ENCODE assay signal across 22 cellular contexts in the genomic region with DNA sequence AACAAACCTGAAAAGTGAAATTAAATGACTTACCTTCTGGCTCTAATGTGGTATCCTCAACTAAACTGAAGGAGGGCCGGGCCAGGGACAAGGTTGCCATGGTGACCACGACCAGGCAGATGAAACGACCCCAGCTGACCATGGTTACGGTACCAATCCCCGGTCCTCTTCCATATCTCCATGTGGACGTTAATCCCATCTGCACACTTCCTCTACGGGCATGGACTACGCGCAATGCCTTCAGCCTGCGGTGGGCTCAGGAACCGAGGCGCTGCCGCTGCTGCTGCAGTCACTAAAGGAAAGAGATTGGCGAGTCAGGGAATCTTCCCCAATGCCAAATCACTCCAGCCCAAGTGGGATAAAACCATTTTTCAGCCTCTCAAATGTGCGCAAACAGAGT. TPM values are rescaled to one million over a fixed set of nuclear protein-coding genes. Genes with fewer than 3 reads are reported as not detected.
DNase-seq lines count a peak whose midpoint lies in the region; ATAC-seq and TF ChIP-seq lines count a peak whose summit lies in the region.
"Had no signal": no experiment of that assay in that cellular context is flagged by ENCODE, and none has a peak within 500 bp of the region (broad histone marks: within the 10 kb centered on the region; RNA-seq: fewer than 3 reads in every experiment).

No MANE protein-coding gene starts in this region.

- H3K4me3 ChIP-seq in cardiac muscle cell (no peak overlapping the region), heart right ventricle (no peak overlapping the region), esophagus (ENCODE audit: low read depth in 1 of 2, low read length in 2 of 2) (peak overlapping the region in 1 of 2 donors; percentile 13), muscle layer of duodenum (ENCODE audit: low read depth in 1 of 2, low read length in 2 of 2) (peak overlapping the region; percentile 9 to 23), upper lobe of right lung (no peak overlapping the region)
- H3K4me3 ChIP-seq: BLaER1, gastrocnemius medialis, GM23248, ovary had no signal

- H3K4me1 ChIP-seq in cardiac muscle cell (ENCODE audit: low read depth), result peaks cover 44% of the 10 kb centered on the region
- peaks cover 0 to 17% (median 15%) of the 10 kb centered on the region in 9 donors for H3K4me1 ChIP-seq in heart right ventricle
- H3K4me1 ChIP-seq in esophagus (ENCODE audit: control insufficient read depth in 2 of 2, insufficient read depth in 2 of 2, low read length in 1 of 2), result peaks cover 3 to 17% of the 10 kb centered on the region in 2 donors
- peaks cover 0 to 9% of the 10 kb centered on the region in 2 donors for H3K4me1 ChIP-seq in muscle layer of duodenum (ENCODE audit: control insufficient read depth in 1 of 2, insufficient read depth in 2 of 2, low read length in 2 of 2)
- H3K4me1 ChIP-seq in upper lobe of right lung, result peaks cover 3% of the 10 kb centered on the region

- intact Hi-C loops in heart right ventricle (cut with DNase I), result no loop called here
- intact Hi-C loops in upper lobe of right lung (cut with DNase I), result no loop called here

- DNase-seq in cardiac muscle cell (ENCODE audit: low read depth in 1 of 2, low spot score in 1 of 2) (no peak), heart right ventricle (no peak), upper lobe of right lung (peak; percentile 27), NCI-H345 treated with DMSO at 0.1 percent for 48 hours (lab: John Stamatoyannopoulos, UW; ENCODE audit: unreplicated experiment) (no peak), T-helper 9 cell (no peak), cortex of kidney (lab: John Stamatoyannopoulos, UW) (no peak)
- DNase-seq: activated CD8-positive, alpha-beta T cell treated with anti-CD3 and anti-CD28 coated beads, Interleukin-2, amount 10 ng/mL, durations not matched to agents 7 days and 5 days; activated T-cell treated with anti-CD3 and anti-CD28 coated beads, Interleukin-2, amount 50 U/mL, for 24 hours; Calu3; gastrocnemius medialis; GM23248; NCI-H1436; NCI-H2171 treated with DMSO at 0.1 percent for 48 hours; stimulated activated CD4-positive, alpha-beta T cell treated with anti-CD3 and anti-CD28 coated beads, Interleukin-2, amount 100 ng/mL, for 24 hours; stimulated activated naive CD4-positive, alpha-beta T cell treated with Interleukin-2 at 50 U/mL for 16 hours had no signal

- H3K27ac ChIP-seq in cardiac muscle cell (peak overlapping the region; percentile 79), heart right ventricle (no peak overlapping the region), esophagus (ENCODE audit: low read depth in 2 of 2, low read length in 1 of 2) (peak overlapping the region; percentile 18 to 57), muscle layer of duodenum (ENCODE audit: low read length) (no peak overlapping the region), upper lobe of right lung (no peak overlapping the region)
- H3K27ac ChIP-seq: BLaER1, epithelial cell of prostate, gastrocnemius medialis, GM23248, ovary had no signal

- ATAC-seq in heart right ventricle, result no peak
- no peak for ATAC-seq in upper lobe of right lung
- ATAC-seq: activated CD8-positive, alpha-beta T cell treated with anti-CD3 and anti-CD28 coated beads, Interleukin-2, amount 10 ng/mL, durations not matched to agents 7 days and 5 days; gastrocnemius medialis; Panc1 had no signal

- H3K27me3 ChIP-seq in cardiac muscle cell (no peaks in the 10 kb centered on the region), heart right ventricle (peaks cover 11 to 61% (median 45%) of the 10 kb centered on the region in 7 donors), esophagus (ENCODE audit: control insufficient read depth in 1 of 2, insufficient read depth in 2 of 2, low read length in 2 of 2) (no peaks in the 10 kb centered on the region), muscle layer of duodenum (ENCODE audit: low read depth, low read length) (no peaks in the 10 kb centered on the region), upper lobe of right lung (peaks cover 25% of the 10 kb centered on the region)
- H3K27me3 ChIP-seq: ovary had no signal

- no peaks in the 10 kb centered on the region for H3K36me3 ChIP-seq in cardiac muscle cell
- H3K36me3 ChIP-seq in heart right ventricle, result no peaks in the 10 kb centered on the region
- H3K36me3 ChIP-seq in esophagus (ENCODE audit: control insufficient read depth in 2 of 2, insufficient read depth in 2 of 2, low read length in 1 of 2), result no peaks in the 10 kb centered on the region
- H3K36me3 ChIP-seq in muscle layer of duodenum (ENCODE audit: control insufficient read depth in 1 of 2, insufficient read depth in 2 of 2, low read length in 2 of 2), result no peaks in the 10 kb centered on the region
- H3K36me3 ChIP-seq in upper lobe of right lung, result no peaks in the 10 kb centered on the region
- H3K36me3 ChIP-seq: BLaER1, gastrocnemius medialis, ovary had no signal

- TF ChIP-seq CTCF in cardiac muscle cell (IDR thresholded peaks at IDR 0.05; ENCODE audit: low read depth, low read length), result no peak
- TF ChIP-seq CTCF in heart right ventricle (IDR thresholded peaks at IDR 0.05), result no peak
- no peak for TF ChIP-seq CTCF in upper lobe of right lung (IDR thresholded peaks at IDR 0.05)

- WGBS in heart right ventricle, 2 donors, result 81 to 82% methylated on average over 15 of the region's 15 CpGs
- WGBS in esophagus, 2 donors, result 61 to 75% methylated on average over 15 of the region's 15 CpGs

- H3K9me3 ChIP-seq in cardiac muscle cell (ENCODE audit: low read depth), result no peaks in the 10 kb centered on the region
- no peaks in the 10 kb centered on the region for H3K9me3 ChIP-seq in heart right ventricle
- no peaks in the 10 kb centered on the region for H3K9me3 ChIP-seq in esophagus (ENCODE audit: control insufficient read depth in 2 of 2, insufficient read depth in 1 of 2, low read depth in 1 of 2, low read length in 1 of 2)
- no peaks in the 10 kb centered on the region for H3K9me3 ChIP-seq in muscle layer of duodenum (ENCODE audit: control insufficient read depth in 1 of 2, low read length in 2 of 2)
- H3K9me3 ChIP-seq in upper lobe of right lung, result no peaks in the 10 kb centered on the region
- H3K9me3 ChIP-seq: BLaER1, gastrocnemius medialis, ovary had no signal

RNA-seq across cellular contexts. Expression of a gene that starts 4.6 kb away (rescaled TPM):
- total RNA-seq in cardiac muscle cell, result 47.1 and 50.6 TPM in 2 replicates
- polyA plus RNA-seq in cardiac muscle cell, result 47.5 and 51.3 TPM in 2 replicates
- total RNA-seq in heart right ventricle, result under 1 TPM; 0.09 to 0.81 (median 0.59) TPM
- under 1 TPM; 0.22 to 0.33 TPM for polyA plus RNA-seq in heart right ventricle
- 10 to 100 TPM; 10.8 to 15.4 TPM for polyA plus RNA-seq in esophagus
- total RNA-seq in upper lobe of right lung, result 58.7 TPM
- total RNA-seq: activated CD8-positive, alpha-beta T cell treated with anti-CD3 and anti-CD28 coated beads, Interleukin-2, amount 10 ng/mL, durations not matched to agents 7 days and 5 days; GM23248; myocyte had no signal

Comparison
In these comparisons a context has a peak if more than half of its experiments do, and no peak if none do; other contexts are left out.
1. H3K27ac ChIP-seq: peak in cardiac muscle cell (single experiment) and esophagus (2 of 2); none in heart right ventricle (0 of 10), muscle layer of duodenum (single experiment) and upper lobe of right lung (single experiment).
2. RNA of a gene that starts 4.6 kb away (total RNA-seq): 58.7 TPM in upper lobe of right lung (single experiment) and 47.1 to 50.6 TPM in cardiac muscle cell; 0.09 to 0.81 TPM in heart right ventricle; every median in the first group is over 10 times any median in the second.
3. H3K4me3 ChIP-seq: peak in muscle layer of duodenum (2 of 2); none in cardiac muscle cell (single experiment), heart right ventricle (0 of 10) and upper lobe of right lung (single experiment).